Comparison of ENCODE assay signal across 26 cellular contexts in the genomic region with DNA sequence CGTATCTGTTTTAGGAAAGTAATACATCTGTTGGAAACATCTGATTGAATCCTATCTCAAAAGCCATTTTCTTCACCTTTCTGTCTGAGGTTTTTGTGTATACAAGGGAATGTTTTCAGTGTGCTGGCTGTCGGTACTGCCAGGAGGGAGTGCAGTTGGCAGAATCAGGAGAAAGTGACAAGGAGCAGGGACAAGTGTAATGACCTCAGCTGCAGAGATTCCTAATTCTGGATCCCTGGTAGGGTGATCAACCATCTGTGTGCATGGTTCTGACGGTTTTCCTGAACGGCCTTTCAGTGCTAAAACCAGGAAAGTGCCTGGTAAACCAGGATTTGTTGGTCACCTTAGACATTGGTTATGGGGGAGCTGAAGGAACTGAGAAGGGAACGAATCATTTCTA. TPM values are rescaled to one million over a fixed set of nuclear protein-coding genes. Genes with fewer than 3 reads are reported as not detected.
A peak's percentile ranks its signal among the peaks of the same experiment; 100 is the strongest.
DNase-seq lines count a peak whose midpoint lies in the region; ATAC-seq, FAIRE-seq and TF ChIP-seq lines count a peak whose summit lies in the region.
"Had no signal": no experiment of that assay in that cellular context is flagged by ENCODE, and none has a peak within 500 bp of the region (broad histone marks: within the 10 kb centered on the region; RNA-seq: fewer than 3 reads in every experiment).

No MANE protein-coding gene starts in this region.

- no peaks in the 10 kb centered on the region for H3K27me3 ChIP-seq in right atrium auricular region
- H3K27me3 ChIP-seq in HCT116 (ENCODE audit: insufficient read depth, low read length): no peaks in the 10 kb centered on the region
- peaks cover 21% of the 10 kb centered on the region for H3K27me3 ChIP-seq in astrocyte (ENCODE audit: insufficient read depth, low read length)
- H3K27me3 ChIP-seq: BLaER1 treated with 17β-estradiol and CSF1 and Interleukin-3, amounts not matched to agents 10 nM and 100 nM had no signal

- no peak for TF ChIP-seq RAD21 in HCT116 (IDR thresholded peaks at IDR 0.05; ENCODE audit: low read depth)

- H4K20me1 ChIP-seq in HCT116 (ENCODE audit: insufficient read depth): no peaks in the 10 kb centered on the region
- H4K20me1 ChIP-seq in astrocyte (ENCODE audit: insufficient read depth, low read length): no peaks in the 10 kb centered on the region
- H4K20me1 ChIP-seq: BLaER1 treated with 17β-estradiol and CSF1 and Interleukin-3, amounts not matched to agents 10 nM and 100 nM had no signal

- POLR2A ChIA-PET in HCT116 (lab: Charles Lee): interaction anchor here (0.7 to 1.0 kb wide), 2 partner anchors 27 to 671 kb away, joined by 3 read pairs; no protein-coding TSS in a partner anchor

- DNase-seq in Right ventricle myocardium superior (no peak), right atrium auricular region (ENCODE audit: low spot score) (no peak), HCT116 (ENCODE audit: low read depth, low spot score) (no peak), astrocyte (ENCODE audit: low read depth) (no peak), neural crest cell (ENCODE audit: low read depth, low spot score) (no peak), NCI-H2227 treated with DMSO at 0.1 percent for 48 hours (lab: John Stamatoyannopoulos, UW) (no peak)
- DNase-seq: 8988T; ACHN; AML-193; BE2C; CD4-positive, alpha-beta T cell; CD8-positive, alpha-beta memory T cell; DMS 273 treated with DMSO at 0.1 percent for 48 hours; DMS79; EL; GDM1; GM23248; HCEC 1CT had no signal

- H3K9me2 ChIP-seq in HCT116 (ENCODE audit: insufficient read depth): no peaks in the 10 kb centered on the region

- RAD21 ChIA-PET in HCT116 (lab: Charles Lee; ENCODE audit: low non-redundant PET in 1 of 2, low total read pairs in 2 of 2, uncharacterized antibody in 2 of 2, unreplicated experiment in 2 of 2): no interaction called here

- H3K27ac Mint-ChIP-seq in astrocyte (ENCODE audit: unreplicated experiment) (no peak overlapping the region), neural crest cell (ENCODE audit: unreplicated experiment) (peak overlapping the region; percentile 93)
- H3K27ac Mint-ChIP-seq: CD4-positive, alpha-beta T cell; CD8-positive, alpha-beta memory T cell had no signal

- H2AFZ ChIP-seq in HCT116 (ENCODE audit: low read depth, low read length, poor library complexity, severe bottlenecking) (no peak overlapping the region), astrocyte (ENCODE audit: low read depth, low read length) (no peak overlapping the region)
- H2AFZ ChIP-seq: GM23248 had no signal

- BruUV-seq in HCT116 (replicated peaks; lab: Mats Ljungman, UMichigan): no TSS peak

- no peak overlapping the region for H3K27ac ChIP-seq in right atrium auricular region
- peak overlapping the region; percentile 84 for H3K27ac ChIP-seq in HCT116 (ENCODE audit: low read depth, low read length)
- H3K27ac ChIP-seq in astrocyte (ENCODE audit: low read depth, low read length): no peak overlapping the region
- H3K27ac ChIP-seq: A549; BLaER1 treated with 17β-estradiol and CSF1 and Interleukin-3, amounts not matched to agents 10 nM and 100 nM; GM23248 had no signal

- H3K4me3 Mint-ChIP-seq in astrocyte (ENCODE audit: unreplicated experiment) (peak overlapping the region; percentile 18), neural crest cell (no peak overlapping the region)
- H3K4me3 Mint-ChIP-seq: CD4-positive, alpha-beta T cell; CD8-positive, alpha-beta memory T cell had no signal

- H3K4me1 ChIP-seq in right atrium auricular region: peaks cover 0 to 9% of the 10 kb centered on the region in 2 donors
- peaks cover 39 to 71% of the 10 kb centered on the region in 2 experiments for H3K4me1 ChIP-seq in HCT116 (ENCODE audit: control insufficient read depth in 1 of 2, insufficient read depth in 2 of 2, low read length in 2 of 2)
- H3K4me1 ChIP-seq in astrocyte (ENCODE audit: insufficient read depth, low read length): no peaks in the 10 kb centered on the region
- H3K4me1 ChIP-seq: BE2C; BLaER1 treated with 17β-estradiol and CSF1 and Interleukin-3, amounts not matched to agents 10 nM and 100 nM had no signal

- H3K9ac ChIP-seq in HCT116 (ENCODE audit: low read length): peak overlapping the region; percentile 96
- no peak overlapping the region for H3K9ac ChIP-seq in astrocyte (ENCODE audit: low read length)
- H3K9ac ChIP-seq: BLaER1 treated with 17β-estradiol and CSF1 and Interleukin-3, amounts not matched to agents 10 nM and 100 nM; GM23248 had no signal

- H3K9me3 ChIP-seq in right atrium auricular region (no peaks in the 10 kb centered on the region), HCT116 (ENCODE audit: control insufficient read depth in 1 of 2, insufficient read depth in 1 of 2, low read depth in 1 of 2, low read length in 2 of 2) (no peaks in the 10 kb centered on the region), astrocyte (ENCODE audit: insufficient read depth, low read depth, low read length) (no peaks in the 10 kb centered on the region)
- H3K9me3 ChIP-seq: A549, BE2C had no signal

- intact Hi-C loops in Right ventricle myocardium superior (cut with DNase I) (no loop called here), HCT116 (cut with micrococcal nuclease) (loop anchor here (5.0 kb wide), 1 partner anchor 110 kb away; no protein-coding TSS in a partner anchor)

- H3K36me3 Mint-ChIP-seq in astrocyte (ENCODE audit: low read depth, unreplicated experiment) (no peaks in the 10 kb centered on the region), neural crest cell (ENCODE audit: low read depth) (peaks cover 6% of the 10 kb centered on the region)
- H3K36me3 Mint-ChIP-seq: CD14-positive monocyte; CD8-positive, alpha-beta memory T cell had no signal

- H3K27me3 Mint-ChIP-seq in astrocyte (ENCODE audit: low read depth, unreplicated experiment): peaks cover 47% of the 10 kb centered on the region
- peaks cover 11% of the 10 kb centered on the region for H3K27me3 Mint-ChIP-seq in neural crest cell (ENCODE audit: low read depth)

- no peak overlapping the region for H3K4me3 ChIP-seq in right atrium auricular region
- peak overlapping the region in 1 of 2 experiments; percentile 84; a peak in 2 of 4 replicates for H3K4me3 ChIP-seq in HCT116 (replicated peaks in 1 of 2; ENCODE audit: low read depth in 1 of 2, low read length in 2 of 2)
- H3K4me3 ChIP-seq in astrocyte (ENCODE audit: insufficient read depth, low read depth, low read length): no peak overlapping the region
- H3K4me3 ChIP-seq: A549; BLaER1 treated with 17β-estradiol and CSF1 and Interleukin-3, amounts not matched to agents 10 nM and 100 nM; GM12878; GM23248 had no signal

- CTCF ChIA-PET in HCT116 (lab: Charles Lee): interaction anchor here (0.8 to 1.6 kb wide), 3 partner anchors 107 to 124 kb away, joined by 3 to 6 read pairs (median 3); no protein-coding TSS in a partner anchor

- H3K4me2 ChIP-seq in HCT116 (ENCODE audit: low read length): peak overlapping the region; percentile 77
- no peak overlapping the region for H3K4me2 ChIP-seq in astrocyte (ENCODE audit: low read length)
- H3K4me2 ChIP-seq: A549; BLaER1 treated with 17β-estradiol and CSF1 and Interleukin-3, amounts not matched to agents 10 nM and 100 nM had no signal

- H3K79me2 ChIP-seq in HCT116 (ENCODE audit: insufficient read depth, low read length): peaks cover 37% of the 10 kb centered on the region
- no peaks in the 10 kb centered on the region for H3K79me2 ChIP-seq in astrocyte (ENCODE audit: insufficient read depth, low read length)

- TF ChIP-seq CTCF in right atrium auricular region (IDR thresholded peaks at IDR 0.05) (no peak), HCT116 (IDR thresholded peaks at IDR 0.05 in 2 of 3, conservative IDR thresholded peaks at IDR 0.05 in 1 of 3; ENCODE audit: borderline replicate concordance in 1 of 3, insufficient read depth in 1 of 3, low read depth in 2 of 3, low read length in 2 of 3) (no peak), astrocyte (IDR thresholded peaks at IDR 0.05; ENCODE audit: insufficient read depth, low read depth, low read length) (no peak), neural crest cell (conservative IDR thresholded peaks at IDR 0.05) (no peak)

- no peak for TF ChIP-seq POLR2A in HCT116 (IDR thresholded peaks at IDR 0.05; ENCODE audit: borderline replicate concordance, extremely low read depth, insufficient read depth, insufficient read length)

- ATAC-seq in Right ventricle myocardium superior (ENCODE audit: poor library complexity): peak; percentile 85
- no peak for ATAC-seq in HCT116
- no peak for ATAC-seq in HG03442 (IDR thresholded peaks at IDR 0.05; ENCODE audit: unreplicated experiment)
- ATAC-seq: A549, GM12878 had no signal

- no peaks in the 10 kb centered on the region for H3K9me3 Mint-ChIP-seq in astrocyte (ENCODE audit: unreplicated experiment)
- H3K9me3 Mint-ChIP-seq in neural crest cell: peaks cover 3% of the 10 kb centered on the region
- H3K9me3 Mint-ChIP-seq: CD4-positive, alpha-beta T cell; CD8-positive, alpha-beta memory T cell had no signal

- H3K36me3 ChIP-seq in right atrium auricular region: no peaks in the 10 kb centered on the region
- H3K36me3 ChIP-seq in HCT116 (ENCODE audit: control insufficient read depth in 1 of 2, insufficient read depth in 2 of 2, low read length in 2 of 2): peaks cover 0 to 6% of the 10 kb centered on the region in 2 experiments; a peak in 1 of 4 replicates
- no peaks in the 10 kb centered on the region for H3K36me3 ChIP-seq in astrocyte (ENCODE audit: insufficient read depth, low read length)
- H3K36me3 ChIP-seq: BE2C; BLaER1 treated with 17β-estradiol and CSF1 and Interleukin-3, amounts not matched to agents 10 nM and 100 nM had no signal

- peaks cover 2% of the 10 kb centered on the region for H3K4me1 Mint-ChIP-seq in astrocyte (ENCODE audit: low read depth, unreplicated experiment)
- no peaks in the 10 kb centered on the region for H3K4me1 Mint-ChIP-seq in neural crest cell

- no peak for FAIRE-seq in astrocyte (lab: Jason Lieb, UNC)
- FAIRE-seq: A549, D721Med, GM12878, GM19239, H1 had no signal

TF ChIP-seq in HCT116, 20 proteins besides CTCF, POLR2A, EP300 and RAD21 (continues in another document):
- no peak for TF ChIP-seq JUND (IDR thresholded peaks at IDR 0.05)

RNA-seq across cellular contexts. Expression of a gene that starts 1.6 kb away (rescaled TPM):
- 2.9 TPM for total RNA-seq in Right ventricle myocardium superior
- total RNA-seq in right atrium auricular region: under 1 TPM in 1 of 2 donors, not detected in 1; 0.44 TPM
- 49.4 TPM for total RNA-seq in HCT116 (2021; ENCODE audit: unreplicated experiment)
- polyA plus RNA-seq in HCT116 (2012): 8.2 and 11.8 TPM in 2 replicates
- not detected in 2 replicates for total RNA-seq in astrocyte
- 11.5 and 12.3 TPM in 2 replicates for total RNA-seq in neural crest cell
- total RNA-seq: CD4-positive, alpha-beta T cell; CD8-positive, alpha-beta memory T cell; GM23248 had no signal
- polyA plus RNA-seq: CD14-positive monocyte; CD8-positive, alpha-beta memory T cell; GM23248 had no signal
